Comparison of ENCODE assay signal across 2 cellular contexts in genomic region chr7:128869944-128870285, GRCh38.
TF ChIP-seq lines count a peak whose summit lies in the region.

No MANE protein-coding gene starts in this region.

TF ChIP-seq in HCT116, 20 proteins besides CTCF, POLR2A, EP300 and RAD21:
- TF ChIP-seq TCF7L2 (IDR thresholded peaks at IDR 0.05; ENCODE audit: borderline replicate concordance, extremely low read depth, insufficient read depth, insufficient read length): peak; percentile 76
- peak; percentile 43; the same call in 1 of the 2 replicates for TF ChIP-seq ZFX (IDR thresholded peaks at IDR 0.05)
- no peak for TF ChIP-seq MAX (IDR thresholded peaks at IDR 0.05)
TF ChIP-seq in HCT116: peak in this region for 2.

TF ChIP-seq in HepG2, 621 proteins besides CTCF, POLR2A, EP300 and RAD21:
- TF ChIP-seq SOX6 (IDR thresholded peaks at IDR 0.05): no peak
- no peak for TF ChIP-seq SOX6 (CRISPR knock-in tag; IDR thresholded peaks at IDR 0.05)
- TF ChIP-seq, protein P1, sequence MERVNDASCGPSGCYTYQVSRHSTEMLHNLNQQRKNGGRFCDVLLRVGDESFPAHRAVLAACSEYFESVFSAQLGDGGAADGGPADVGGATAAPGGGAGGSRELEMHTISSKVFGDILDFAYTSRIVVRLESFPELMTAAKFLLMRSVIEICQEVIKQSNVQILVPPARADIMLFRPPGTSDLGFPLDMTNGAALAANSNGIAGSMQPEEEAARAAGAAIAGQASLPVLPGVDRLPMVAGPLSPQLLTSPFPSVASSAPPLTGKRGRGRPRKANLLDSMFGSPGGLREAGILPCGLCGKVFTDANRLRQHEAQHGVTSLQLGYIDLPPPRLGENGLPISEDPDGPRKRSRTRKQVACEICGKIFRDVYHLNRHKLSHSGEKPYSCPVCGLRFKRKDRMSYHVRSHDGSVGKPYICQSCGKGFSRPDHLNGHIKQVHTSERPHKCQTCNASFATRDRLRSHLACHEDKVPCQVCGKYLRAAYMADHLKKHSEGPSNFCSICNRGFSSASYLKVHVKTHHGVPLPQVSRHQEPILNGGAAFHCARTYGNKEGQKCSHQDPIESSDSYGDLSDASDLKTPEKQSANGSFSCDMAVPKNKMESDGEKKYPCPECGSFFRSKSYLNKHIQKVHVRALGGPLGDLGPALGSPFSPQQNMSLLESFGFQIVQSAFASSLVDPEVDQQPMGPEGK (CRISPR knock-in tag; IDR thresholded peaks at IDR 0.05): peak; percentile 50; the same call in 1 of the 2 replicates
- no peak for TF ChIP-seq DDIT3 (CRISPR knock-in tag; IDR thresholded peaks at IDR 0.05)
- TF ChIP-seq, protein P2, sequence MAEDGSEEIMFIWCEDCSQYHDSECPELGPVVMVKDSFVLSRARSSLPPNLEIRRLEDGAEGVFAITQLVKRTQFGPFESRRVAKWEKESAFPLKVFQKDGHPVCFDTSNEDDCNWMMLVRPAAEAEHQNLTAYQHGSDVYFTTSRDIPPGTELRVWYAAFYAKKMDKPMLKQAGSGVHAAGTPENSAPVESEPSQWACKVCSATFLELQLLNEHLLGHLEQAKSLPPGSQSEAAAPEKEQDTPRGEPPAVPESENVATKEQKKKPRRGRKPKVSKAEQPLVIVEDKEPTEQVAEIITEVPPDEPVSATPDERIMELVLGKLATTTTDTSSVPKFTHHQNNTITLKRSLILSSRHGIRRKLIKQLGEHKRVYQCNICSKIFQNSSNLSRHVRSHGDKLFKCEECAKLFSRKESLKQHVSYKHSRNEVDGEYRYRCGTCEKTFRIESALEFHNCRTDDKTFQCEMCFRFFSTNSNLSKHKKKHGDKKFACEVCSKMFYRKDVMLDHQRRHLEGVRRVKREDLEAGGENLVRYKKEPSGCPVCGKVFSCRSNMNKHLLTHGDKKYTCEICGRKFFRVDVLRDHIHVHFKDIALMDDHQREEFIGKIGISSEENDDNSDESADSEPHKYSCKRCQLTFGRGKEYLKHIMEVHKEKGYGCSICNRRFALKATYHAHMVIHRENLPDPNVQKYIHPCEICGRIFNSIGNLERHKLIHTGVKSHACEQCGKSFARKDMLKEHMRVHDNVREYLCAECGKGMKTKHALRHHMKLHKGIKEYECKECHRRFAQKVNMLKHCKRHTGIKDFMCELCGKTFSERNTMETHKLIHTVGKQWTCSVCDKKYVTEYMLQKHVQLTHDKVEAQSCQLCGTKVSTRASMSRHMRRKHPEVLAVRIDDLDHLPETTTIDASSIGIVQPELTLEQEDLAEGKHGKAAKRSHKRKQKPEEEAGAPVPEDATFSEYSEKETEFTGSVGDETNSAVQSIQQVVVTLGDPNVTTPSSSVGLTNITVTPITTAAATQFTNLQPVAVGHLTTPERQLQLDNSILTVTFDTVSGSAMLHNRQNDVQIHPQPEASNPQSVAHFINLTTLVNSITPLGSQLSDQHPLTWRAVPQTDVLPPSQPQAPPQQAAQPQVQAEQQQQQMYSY (CRISPR knock-in tag; IDR thresholded peaks at IDR 0.05): peak; percentile 46; the same call in 1 of the 2 replicates
- TF ChIP-seq, protein P3, sequence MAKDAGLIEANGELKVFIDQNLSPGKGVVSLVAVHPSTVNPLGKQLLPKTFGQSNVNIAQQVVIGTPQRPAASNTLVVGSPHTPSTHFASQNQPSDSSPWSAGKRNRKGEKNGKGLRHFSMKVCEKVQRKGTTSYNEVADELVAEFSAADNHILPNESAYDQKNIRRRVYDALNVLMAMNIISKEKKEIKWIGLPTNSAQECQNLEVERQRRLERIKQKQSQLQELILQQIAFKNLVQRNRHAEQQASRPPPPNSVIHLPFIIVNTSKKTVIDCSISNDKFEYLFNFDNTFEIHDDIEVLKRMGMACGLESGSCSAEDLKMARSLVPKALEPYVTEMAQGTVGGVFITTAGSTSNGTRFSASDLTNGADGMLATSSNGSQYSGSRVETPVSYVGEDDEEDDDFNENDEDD (CRISPR knock-in tag; IDR thresholded peaks at IDR 0.05; ENCODE audit: borderline replicate concordance): peak; percentile 3; the same call in 1 of the 2 replicates
- no peak for TF ChIP-seq ZBTB26 (CRISPR knock-in tag; IDR thresholded peaks at IDR 0.05; ENCODE audit: borderline replicate concordance)
- TF ChIP-seq ZFP41 (CRISPR knock-in tag; IDR thresholded peaks at IDR 0.05; ENCODE audit: borderline replicate concordance): no peak
- no peak for TF ChIP-seq ZNF614 (CRISPR knock-in tag; IDR thresholded peaks at IDR 0.05; ENCODE audit: borderline replicate concordance)
